ENCODE assay signal across 11 cellular contexts in genomic region chr18:58224425-58224750, GRCh38.
DNase-seq lines count a peak whose midpoint lies in the region; ATAC-seq, FAIRE-seq and TF ChIP-seq lines count a peak whose summit lies in the region.
"Had no signal": no experiment of that assay in that cellular context is flagged by ENCODE, and none has a peak within 500 bp of the region (broad histone marks: within the 10 kb centered on the region; RNA-seq: fewer than 3 reads in every experiment).

No MANE protein-coding gene starts in this region.

- no peak for TF ChIP-seq POLR2A in gastrocnemius medialis (IDR thresholded peaks at IDR 0.05)

- peak overlapping the region; percentile 43 for H3K4me3 ChIP-seq in WI38 (ENCODE audit: low read depth, low read length)
- peak overlapping the region; percentile 7 for H3K4me3 ChIP-seq in hepatocyte
- H3K4me3 ChIP-seq in gastrocnemius medialis, result peak overlapping the region in 1 of 4 donors; percentile 11

- TF ChIP-seq CTCF in D721Med (IDR thresholded peaks at IDR 0.05; ENCODE audit: insufficient read depth, missing control alignments) (no peak), WI38 (IDR thresholded peaks at IDR 0.05; ENCODE audit: low read depth, low read length) (no peak), hepatocyte (IDR thresholded peaks at IDR 0.05; ENCODE audit: poor library complexity) (no peak), gastrocnemius medialis (IDR thresholded peaks at IDR 0.05 in 4 of 5, conservative IDR thresholded peaks at IDR 0.05 in 1 of 5) (no peak)

- no peaks in the 10 kb centered on the region for H3K9me3 ChIP-seq in hepatocyte (ENCODE audit: low read depth)
- H3K9me3 ChIP-seq in gastrocnemius medialis, result no peaks in the 10 kb centered on the region

- H2AFZ ChIP-seq in hepatocyte, result no peak overlapping the region

- peak; percentile 96 for FAIRE-seq in D721Med (lab: Jason Lieb, UNC)

- in situ Hi-C loops in gastrocnemius medialis (cut with MboI; ENCODE audit: low sequenced_read_pairs in 4 of 4), result loop anchor here in 1 of 4 donors (25.0 kb wide), 1 partner anchor 263 kb away; no protein-coding TSS in a partner anchor

- no peaks in the 10 kb centered on the region for H3K36me3 ChIP-seq in hepatocyte (replicated peaks; ENCODE audit: insufficient read depth, low read depth)
- H3K36me3 ChIP-seq in gastrocnemius medialis, result no peaks in the 10 kb centered on the region

- ATAC-seq in gastrocnemius medialis (no peak), HG03354 (IDR thresholded peaks at IDR 0.05; ENCODE audit: poor library complexity, severe bottlenecking, unreplicated experiment) (no peak), HG02885 (IDR thresholded peaks at IDR 0.05; ENCODE audit: poor library complexity, unreplicated experiment) (no peak)

- H3K9me2 ChIP-seq in hepatocyte (replicated peaks; ENCODE audit: insufficient read depth), result no peaks in the 10 kb centered on the region

- H3K79me2 ChIP-seq in hepatocyte, result peaks cover 94% of the 10 kb centered on the region

- H3K4me2 ChIP-seq in hepatocyte, result peak overlapping the region; percentile 68

- H3K27me3 ChIP-seq in hepatocyte (no peaks in the 10 kb centered on the region), gastrocnemius medialis (no peaks in the 10 kb centered on the region)

- intact Hi-C loops in gastrocnemius medialis (cut with DNase I; ENCODE audit: low total_unique reads), result no loop called here

- peak overlapping the region; percentile 95 for H3K27ac ChIP-seq in hepatocyte
- H3K27ac ChIP-seq in gastrocnemius medialis, result peak overlapping the region; percentile 32 to 71 (median 64)

- H3K4me1 ChIP-seq in hepatocyte (ENCODE audit: insufficient read depth) (peaks cover 24% of the 10 kb centered on the region), gastrocnemius medialis (peaks cover 10 to 12% of the 10 kb centered on the region in 2 donors)

- DNase-seq in D721Med (ENCODE audit: insufficient read length, low spot score) (no peak), hepatocyte (ENCODE audit: low spot score) (no peak), gastrocnemius medialis (no peak), midbrain (lab: John Stamatoyannopoulos, UW) (no peak), SHP77 (lab: John Stamatoyannopoulos, UW) (no peak)
- DNase-seq: CD8-positive, alpha-beta memory T cell; stimulated activated CD4-positive, alpha-beta T cell treated with anti-CD3 and anti-CD28 coated beads, Interleukin-12 subunit alpha, Interleukin-12 subunit beta, amount 100 ng/mL, for 4 hours; stimulated activated naive CD4-positive, alpha-beta T cell had no signal

- peaks cover 22% of the 10 kb centered on the region for H4K20me1 ChIP-seq in hepatocyte (ENCODE audit: insufficient read depth, poor library complexity, severe bottlenecking)

- 33% methylated on average over 2 of the region's 2 CpGs for WGBS in hepatocyte (ENCODE audit: low lambda C conversion rate, missing lambda C conversion rate)
